ENCODE assay signal across 1 cellular context in genomic region chr11:125264091-125265022, GRCh38.
TF ChIP-seq lines count a peak whose summit lies in the region.

No MANE protein-coding gene starts in this region.

TF ChIP-seq in IMR-90, 13 proteins besides CTCF, POLR2A, EP300 and RAD21:
- TF ChIP-seq MAFK (IDR thresholded peaks at IDR 0.05; ENCODE audit: low read depth, low read length) (no peak), MXI1 (IDR thresholded peaks at IDR 0.05; ENCODE audit: borderline replicate concordance, low read depth, low read length) (no peak), SMC3 (IDR thresholded peaks at IDR 0.05; ENCODE audit: low read depth, low read length) (no peak), RCOR1 (IDR thresholded peaks at IDR 0.05; ENCODE audit: insufficient replicate concordance, low read length) (no peak), NFE2L2 (IDR thresholded peaks at IDR 0.05; ENCODE audit: low read depth, low read length) (no peak)
